Comparison of ENCODE assay signal across 13 cellular contexts in the genomic region with DNA sequence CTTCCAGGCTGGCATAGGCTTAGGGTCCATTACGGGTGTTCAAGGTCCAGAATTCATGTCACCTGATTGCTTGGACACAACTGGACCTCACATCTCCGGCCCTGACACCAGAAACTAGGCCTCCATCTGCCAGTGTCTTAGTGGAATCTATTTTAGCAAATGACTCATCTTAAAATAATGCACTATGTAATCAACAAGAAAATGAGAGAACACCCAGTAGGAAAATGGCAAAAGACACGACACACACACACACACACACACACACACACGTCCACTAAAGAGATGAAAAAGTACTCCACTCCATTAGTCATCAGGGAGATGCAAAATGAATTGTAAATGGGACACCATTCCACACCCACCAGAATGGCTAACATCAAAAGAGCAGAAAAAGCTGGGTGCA. TPM values are rescaled to one million over a fixed set of nuclear protein-coding genes. Genes with fewer than 3 reads are reported as not detected.
DNase-seq lines count a peak whose midpoint lies in the region; ATAC-seq, FAIRE-seq and TF ChIP-seq lines count a peak whose summit lies in the region.
"Had no signal": no experiment of that assay in that cellular context is flagged by ENCODE, and none has a peak within 500 bp of the region (broad histone marks: within the 10 kb centered on the region; RNA-seq: fewer than 3 reads in every experiment).

No MANE protein-coding gene starts in this region.

- no peak overlapping the region for H3K4me3 Mint-ChIP-seq in WTC11
- H3K4me3 Mint-ChIP-seq: T-helper 17 cell had no signal

- no peaks in the 10 kb centered on the region for H3K4me1 Mint-ChIP-seq in WTC11

- no peaks in the 10 kb centered on the region for H3K27me3 ChIP-seq in duodenal mucosa (ENCODE audit: control insufficient read depth in 1 of 2, insufficient read depth in 2 of 2, low read length in 2 of 2)
- H3K27me3 ChIP-seq in osteoblast (ENCODE audit: insufficient read depth, low read length) = no peaks in the 10 kb centered on the region

- POLR2A ChIA-PET in WTC11 (lab: Charles Lee) = interaction anchor here (0.6 kb wide), 1 partner anchor 43 kb away, joined by 3 read pairs; no protein-coding TSS in a partner anchor

- FAIRE-seq in RCC 7860 (lab: Jason Lieb, UNC) = no peak

- H3K4me2 ChIP-seq in osteoblast (ENCODE audit: insufficient read depth, low read length) = no peak overlapping the region

- H4K20me1 ChIP-seq in osteoblast (ENCODE audit: insufficient read depth, low read length) = no peaks in the 10 kb centered on the region

- peak overlapping the region; percentile 44 for H2AFZ ChIP-seq in osteoblast (ENCODE audit: low read length)

- H3K4me3 ChIP-seq in duodenal mucosa (ENCODE audit: low read depth in 1 of 2, low read length in 2 of 2) = no peak overlapping the region
- H3K4me3 ChIP-seq in osteoblast (ENCODE audit: insufficient read depth, low read length) = no peak overlapping the region

- peaks cover 13% of the 10 kb centered on the region for H3K36me3 Mint-ChIP-seq in WTC11

- H3K9ac ChIP-seq in duodenal mucosa (ENCODE audit: low read depth in 1 of 2, low read length in 2 of 2) = no peak overlapping the region

- no peak for ATAC-seq in GM21619 (IDR thresholded peaks at IDR 0.05; ENCODE audit: unreplicated experiment)
- no peak for ATAC-seq in GM18909 (IDR thresholded peaks at IDR 0.05; ENCODE audit: poor library complexity, unreplicated experiment)
- no peak for ATAC-seq in WTC11
- ATAC-seq: stimulated activated naive CD8-positive, alpha-beta T cell treated with anti-CD3 and anti-CD28 coated beads, Interleukin-15, Interleukin-2, amounts not matched to agents 100 U/mL and 50 U/mL, for 24 hours; T-helper 17 cell had no signal

- H3K27ac Mint-ChIP-seq in WTC11 = no peak overlapping the region
- H3K27ac Mint-ChIP-seq: T-helper 17 cell had no signal

- H3K27ac ChIP-seq in duodenal mucosa (ENCODE audit: low read depth, low read length) (peak overlapping the region; percentile 14), osteoblast (ENCODE audit: low read depth, low read length) (peak overlapping the region; percentile 27)

- CTCF ChIA-PET in WTC11 (lab: Charles Lee) = no interaction called here

- in situ Hi-C loops in G401 (cut with HindIII; ENCODE audit: low sequenced_read_pairs) = no loop called here

- DNase-seq in G401 (ENCODE audit: low spot score) (peak; percentile 67), RCC 7860 (ENCODE audit: low spot score) (peak; percentile 23), osteoblast (ENCODE audit: insufficient read length, low spot score, missing footprints) (peak; percentile 96), NCI-H345 treated with DMSO at 0.1 percent for 48 hours (lab: John Stamatoyannopoulos, UW; ENCODE audit: unreplicated experiment) (no peak), WTC11 (ENCODE audit: low spot score) (no peak)
- DNase-seq: activated CD8-positive, alpha-beta memory T cell treated with anti-CD3 and anti-CD28 coated beads, Interleukin-2, amount 50 U/mL, for 48 hours; DND-41; stimulated activated naive CD8-positive, alpha-beta T cell treated with anti-CD3 and anti-CD28 coated beads, Interleukin-15, Interleukin-2, amounts not matched to agents 100 U/mL and 50 U/mL, for 24 hours; T-helper 17 cell had no signal

- H3K36me3 ChIP-seq in duodenal mucosa (ENCODE audit: control insufficient read depth in 1 of 2, insufficient read depth in 2 of 2, low read length in 2 of 2) = no peaks in the 10 kb centered on the region
- H3K36me3 ChIP-seq in osteoblast (ENCODE audit: insufficient read depth, low read length) = no peaks in the 10 kb centered on the region

- peaks cover 14% of the 10 kb centered on the region for H3K79me2 ChIP-seq in osteoblast (ENCODE audit: insufficient read depth, low read length)

- peaks cover 13% of the 10 kb centered on the region for H3K9me3 Mint-ChIP-seq in WTC11

- H3K4me1 ChIP-seq in duodenal mucosa (ENCODE audit: control insufficient read depth in 1 of 2, insufficient read depth in 2 of 2, low read length in 2 of 2) (no peaks in the 10 kb centered on the region), osteoblast (ENCODE audit: insufficient read depth, low read length) (no peaks in the 10 kb centered on the region)

- no peaks in the 10 kb centered on the region for H3K27me3 Mint-ChIP-seq in WTC11 (ENCODE audit: low read depth)
- H3K27me3 Mint-ChIP-seq: T-helper 17 cell had no signal

- TF ChIP-seq CTCF in osteoblast (IDR thresholded peaks at IDR 0.05; ENCODE audit: extremely low read depth, low read depth, low read length) (no peak), WTC11 (IDR thresholded peaks at IDR 0.05) (no peak)

- no peaks in the 10 kb centered on the region for H3K9me3 ChIP-seq in duodenal mucosa (ENCODE audit: control insufficient read depth in 1 of 2, low read length in 2 of 2)
- H3K9me3 ChIP-seq in osteoblast (ENCODE audit: low read depth, low read length) = no peaks in the 10 kb centered on the region

TF ChIP-seq in WTC11, 78 proteins besides CTCF, POLR2A, EP300 and RAD21:
- TF ChIP-seq, protein P1, sequence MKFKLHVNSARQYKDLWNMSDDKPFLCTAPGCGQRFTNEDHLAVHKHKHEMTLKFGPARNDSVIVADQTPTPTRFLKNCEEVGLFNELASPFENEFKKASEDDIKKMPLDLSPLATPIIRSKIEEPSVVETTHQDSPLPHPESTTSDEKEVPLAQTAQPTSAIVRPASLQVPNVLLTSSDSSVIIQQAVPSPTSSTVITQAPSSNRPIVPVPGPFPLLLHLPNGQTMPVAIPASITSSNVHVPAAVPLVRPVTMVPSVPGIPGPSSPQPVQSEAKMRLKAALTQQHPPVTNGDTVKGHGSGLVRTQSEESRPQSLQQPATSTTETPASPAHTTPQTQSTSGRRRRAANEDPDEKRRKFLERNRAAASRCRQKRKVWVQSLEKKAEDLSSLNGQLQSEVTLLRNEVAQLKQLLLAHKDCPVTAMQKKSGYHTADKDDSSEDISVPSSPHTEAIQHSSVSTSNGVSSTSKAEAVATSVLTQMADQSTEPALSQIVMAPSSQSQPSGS (CRISPR knock-in tag; IDR thresholded peaks at IDR 0.05; ENCODE audit: borderline replicate concordance, low read depth) = no peak
- TF ChIP-seq ESRRA (CRISPR knock-in tag; IDR thresholded peaks at IDR 0.05; ENCODE audit: borderline replicate concordance) (no peak), TEAD1 (CRISPR knock-in tag; IDR thresholded peaks at IDR 0.05) (no peak), ZNF232 (CRISPR knock-in tag; IDR thresholded peaks at IDR 0.05) (no peak), NR3C1 (CRISPR knock-in tag; conservative IDR thresholded peaks at IDR 0.05; ENCODE audit: low read depth) (no peak), CDX4 (CRISPR knock-in tag; IDR thresholded peaks at IDR 0.05; ENCODE audit: borderline replicate concordance) (no peak), RELA (CRISPR knock-in tag; IDR thresholded peaks at IDR 0.05; ENCODE audit: borderline replicate concordance) (no peak), ZNF317 (CRISPR knock-in tag; IDR thresholded peaks at IDR 0.05; ENCODE audit: borderline replicate concordance, low read depth) (no peak), ZNF138 (CRISPR knock-in tag; conservative IDR thresholded peaks at IDR 0.05) (no peak), NR1H2 (CRISPR knock-in tag; IDR thresholded peaks at IDR 0.05) (no peak), EMX1 (CRISPR knock-in tag; IDR thresholded peaks at IDR 0.05) (no peak), ZNF263 (CRISPR knock-in tag; IDR thresholded peaks at IDR 0.05; ENCODE audit: low read depth) (no peak), ZNF423 (CRISPR knock-in tag; IDR thresholded peaks at IDR 0.05) (no peak), FOXP1 (CRISPR knock-in tag; IDR thresholded peaks at IDR 0.05; ENCODE audit: borderline replicate concordance) (no peak), CBFB (CRISPR knock-in tag; IDR thresholded peaks at IDR 0.05; ENCODE audit: low read depth) (no peak)
- TF ChIP-seq, protein P2, sequence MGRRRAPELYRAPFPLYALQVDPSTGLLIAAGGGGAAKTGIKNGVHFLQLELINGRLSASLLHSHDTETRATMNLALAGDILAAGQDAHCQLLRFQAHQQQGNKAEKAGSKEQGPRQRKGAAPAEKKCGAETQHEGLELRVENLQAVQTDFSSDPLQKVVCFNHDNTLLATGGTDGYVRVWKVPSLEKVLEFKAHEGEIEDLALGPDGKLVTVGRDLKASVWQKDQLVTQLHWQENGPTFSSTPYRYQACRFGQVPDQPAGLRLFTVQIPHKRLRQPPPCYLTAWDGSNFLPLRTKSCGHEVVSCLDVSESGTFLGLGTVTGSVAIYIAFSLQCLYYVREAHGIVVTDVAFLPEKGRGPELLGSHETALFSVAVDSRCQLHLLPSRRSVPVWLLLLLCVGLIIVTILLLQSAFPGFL (CRISPR knock-in tag; IDR thresholded peaks at IDR 0.05; ENCODE audit: borderline replicate concordance) = no peak
- TF ChIP-seq, protein P3, sequence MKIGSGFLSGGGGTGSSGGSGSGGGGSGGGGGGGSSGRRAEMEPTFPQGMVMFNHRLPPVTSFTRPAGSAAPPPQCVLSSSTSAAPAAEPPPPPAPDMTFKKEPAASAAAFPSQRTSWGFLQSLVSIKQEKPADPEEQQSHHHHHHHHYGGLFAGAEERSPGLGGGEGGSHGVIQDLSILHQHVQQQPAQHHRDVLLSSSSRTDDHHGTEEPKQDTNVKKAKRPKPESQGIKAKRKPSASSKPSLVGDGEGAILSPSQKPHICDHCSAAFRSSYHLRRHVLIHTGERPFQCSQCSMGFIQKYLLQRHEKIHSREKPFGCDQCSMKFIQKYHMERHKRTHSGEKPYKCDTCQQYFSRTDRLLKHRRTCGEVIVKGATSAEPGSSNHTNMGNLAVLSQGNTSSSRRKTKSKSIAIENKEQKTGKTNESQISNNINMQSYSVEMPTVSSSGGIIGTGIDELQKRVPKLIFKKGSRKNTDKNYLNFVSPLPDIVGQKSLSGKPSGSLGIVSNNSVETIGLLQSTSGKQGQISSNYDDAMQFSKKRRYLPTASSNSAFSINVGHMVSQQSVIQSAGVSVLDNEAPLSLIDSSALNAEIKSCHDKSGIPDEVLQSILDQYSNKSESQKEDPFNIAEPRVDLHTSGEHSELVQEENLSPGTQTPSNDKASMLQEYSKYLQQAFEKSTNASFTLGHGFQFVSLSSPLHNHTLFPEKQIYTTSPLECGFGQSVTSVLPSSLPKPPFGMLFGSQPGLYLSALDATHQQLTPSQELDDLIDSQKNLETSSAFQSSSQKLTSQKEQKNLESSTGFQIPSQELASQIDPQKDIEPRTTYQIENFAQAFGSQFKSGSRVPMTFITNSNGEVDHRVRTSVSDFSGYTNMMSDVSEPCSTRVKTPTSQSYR (CRISPR knock-in tag; IDR thresholded peaks at IDR 0.05) = no peak

RNA-seq across cellular contexts. Expression of gene APBA2, which starts 11.2 kb away (rescaled TPM):
- total RNA-seq in G401 (2014; rRNA removed; shearing (Covaris generic)) = 20.8 and 27.6 TPM in 2 replicates
- total RNA-seq in osteoblast (6.2 and 8.8 TPM in 2 replicates), WTC11 (2021) (11.2 to 14.6 TPM (median 13.9 TPM) in 3 replicates)
- total RNA-seq: myocyte had no signal

RNA-seq across cellular contexts. Expression of gene GOLGA6L7, which starts 48.5 kb away (rescaled TPM):
- total RNA-seq in G401 (2014; rRNA removed; shearing (Covaris generic)) = not detected in 2 replicates
- total RNA-seq in osteoblast (not detected in 2 replicates), WTC11 (2021) (not detected in 3 replicates)
- total RNA-seq: myocyte, T-helper 17 cell had no signal

Comparison
In these comparisons a context has a peak if more than half of its experiments do, and no peak if none do; other contexts are left out.
1. DNase-seq: peak in G401 (single experiment), RCC 7860 (single experiment) and osteoblast (single experiment); none in NCI-H345 treated with DMSO at 0.1 percent for 48 hours (single experiment) and WTC11 (single experiment).